9 cellular contexts compared by ENCODE assay signal in the genomic region with DNA sequence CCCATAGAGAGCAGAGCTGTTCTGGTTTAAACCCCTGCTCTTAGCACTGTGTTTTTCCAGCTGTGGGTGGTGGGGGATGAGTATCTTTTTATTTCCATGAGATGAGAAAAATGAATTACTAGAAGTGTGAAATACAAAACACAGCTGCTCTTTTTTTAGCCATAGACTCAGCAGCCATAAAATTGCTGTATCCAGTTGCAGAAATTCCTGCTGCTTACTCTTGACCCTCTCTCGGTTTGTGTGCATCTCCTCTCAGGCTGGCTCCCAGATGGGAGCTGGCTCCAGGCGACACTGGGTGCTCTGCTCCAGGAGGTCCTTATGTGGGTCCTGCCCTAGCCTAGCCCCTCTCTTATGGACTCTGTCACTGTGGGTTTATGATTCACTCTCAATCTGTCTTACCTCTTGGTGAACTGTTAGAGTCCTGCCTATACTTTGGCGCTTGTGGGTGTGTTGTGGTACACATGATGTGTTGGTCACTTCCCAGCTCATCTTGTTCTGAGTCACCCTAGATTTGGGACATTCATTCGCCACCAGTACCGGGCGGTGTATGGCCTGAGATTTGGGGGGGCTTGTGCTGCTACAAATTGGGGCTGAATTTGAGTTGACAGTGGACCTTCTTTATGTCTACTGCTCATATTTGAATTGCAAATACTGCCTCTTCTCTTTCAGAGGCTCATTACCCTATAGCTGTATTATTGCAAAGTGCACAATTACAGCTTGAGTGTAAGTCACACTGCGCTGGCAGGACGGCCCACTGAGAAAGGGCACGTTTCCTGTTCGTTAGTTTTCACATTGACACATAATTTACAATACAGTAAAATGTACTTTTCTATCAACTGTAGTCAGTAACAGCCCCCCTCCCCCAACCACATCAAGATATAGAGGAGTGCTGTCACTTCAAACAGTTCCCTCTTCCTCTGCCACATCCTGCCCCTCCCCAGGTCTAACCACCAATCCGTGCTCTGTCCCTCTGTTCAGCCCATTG. TPM values are rescaled to one million over a fixed set of nuclear protein-coding genes. Genes with fewer than 3 reads are reported as not detected.
A peak's percentile ranks its signal among the peaks of the same experiment; 100 is the strongest.
DNase-seq lines count a peak whose midpoint lies in the region; ATAC-seq and TF ChIP-seq lines count a peak whose summit lies in the region.
"Had no signal": no experiment of that assay in that cellular context is flagged by ENCODE, and none has a peak within 500 bp of the region (broad histone marks: within the 10 kb centered on the region; RNA-seq: fewer than 3 reads in every experiment).

No MANE protein-coding gene starts in this region.

- WGBS in stomach, 5 donors = 66 to 81% (median 71%) methylated on average over 11 of the region's 11 CpGs

- TF ChIP-seq EP300 in stomach (IDR thresholded peaks at IDR 0.05) = no peak

- H3K4me2 ChIP-seq in BLaER1 = peak overlapping the region; percentile 71
- no peak overlapping the region for H3K4me2 ChIP-seq in PC-3 (ENCODE audit: low read length)

- peaks cover 17% of the 10 kb centered on the region for H3K36me3 Mint-ChIP-seq in mesothelial cell of epicardium

- H3K27ac ChIP-seq in BLaER1 (peak overlapping the region; percentile 56), PC-3 (ENCODE audit: low read length) (no peak overlapping the region), stomach (peak overlapping the region in 4 of 5 donors; percentile 67 to 82 (median 76))

- no TSS peak for BruUV-seq in PC-3 (replicated peaks; lab: Mats Ljungman, UMichigan)

- H3K9me3 ChIP-seq in BLaER1 (no peaks in the 10 kb centered on the region), PC-3 (ENCODE audit: low read length) (no peaks in the 10 kb centered on the region), stomach (no peaks in the 10 kb centered on the region)

- no peaks in the 10 kb centered on the region for H3K9me3 Mint-ChIP-seq in mesothelial cell of epicardium

- H3K9ac ChIP-seq in BLaER1 = peak overlapping the region; percentile 11; the same call in 1 of the 2 replicates
- no peak overlapping the region for H3K9ac ChIP-seq in PC-3 (ENCODE audit: low read length)

- ATAC-seq in GM21619 (IDR thresholded peaks at IDR 0.05; ENCODE audit: unreplicated experiment) (peak; percentile 60), PC-3 (peak; percentile 29; the same call in 1 of the 2 replicates), HG03159 (IDR thresholded peaks at IDR 0.05; ENCODE audit: unreplicated experiment) (no peak)

- peaks cover 1% of the 10 kb centered on the region for H3K4me1 Mint-ChIP-seq in mesothelial cell of epicardium

- DNase-seq in PC-3 (no peak), mesothelial cell of epicardium (ENCODE audit: low spot score in 2 of 2, unreplicated experiment in 2 of 2) (no peak), stomach (peak; percentile 28), hepatic stellate cell (ENCODE audit: low spot score) (no peak)
- DNase-seq in activated gamma-delta T cell treated with anti-CD3 and anti-CD28 coated beads, Interleukin-2, amount 50 U/mL, for 16 hours (ENCODE audit: low read depth) = peak; percentile 58

- H3K27me3 ChIP-seq in BLaER1 (no peaks in the 10 kb centered on the region), PC-3 (ENCODE audit: low read length) (no peaks in the 10 kb centered on the region), stomach (no peaks in the 10 kb centered on the region)
- H3K27me3 ChIP-seq: dorsolateral prefrontal cortex had no signal

- no peaks in the 10 kb centered on the region for H3K9me2 ChIP-seq in PC-3 (replicated peaks; ENCODE audit: low read length)

- H4K20me1 ChIP-seq in BLaER1 = no peaks in the 10 kb centered on the region
- H4K20me1 ChIP-seq in PC-3 (ENCODE audit: low read length) = no peaks in the 10 kb centered on the region

- H3K36me3 ChIP-seq in BLaER1 = peaks cover 54% of the 10 kb centered on the region
- peaks cover under 1% of the 10 kb centered on the region; the same call in 1 of the 2 replicates for H3K36me3 ChIP-seq in PC-3 (ENCODE audit: low read depth, low read length)
- H3K36me3 ChIP-seq in stomach = peaks cover 14 to 65% (median 59%) of the 10 kb centered on the region in 4 donors

- H3K4me3 Mint-ChIP-seq in mesothelial cell of epicardium = no peak overlapping the region

- H3K27ac Mint-ChIP-seq in mesothelial cell of epicardium = peak overlapping the region; percentile 76

- TF ChIP-seq POLR2A in stomach (IDR thresholded peaks at IDR 0.05) = no peak

- CTCF ChIA-PET in PC-3 (lab: Charles Lee) = no interaction called here

- TF ChIP-seq CTCF in PC-3 (conservative IDR thresholded peaks at IDR 0.05; ENCODE audit: low read depth, low read length) (no peak), mesothelial cell of epicardium (IDR thresholded peaks at IDR 0.05; ENCODE audit: unreplicated experiment) (no peak), stomach (IDR thresholded peaks at IDR 0.05) (no peak)

- H2AFZ ChIP-seq in PC-3 (ENCODE audit: low read length) = no peak overlapping the region

- peaks cover 60% of the 10 kb centered on the region for H3K4me1 ChIP-seq in BLaER1
- H3K4me1 ChIP-seq in PC-3 (ENCODE audit: insufficient read depth, low read length) = no peaks in the 10 kb centered on the region
- H3K4me1 ChIP-seq in stomach = peaks cover 6 to 33% (median 30%) of the 10 kb centered on the region in 4 donors

- no peaks in the 10 kb centered on the region for H3F3A ChIP-seq in PC-3 (ENCODE audit: low read length, unreplicated experiment)

- H3K4me3 ChIP-seq in BLaER1 = no peak overlapping the region
- no peak overlapping the region for H3K4me3 ChIP-seq in PC-3 (ENCODE audit: low read length)
- H3K4me3 ChIP-seq in stomach = no peak overlapping the region
- H3K4me3 ChIP-seq: dorsolateral prefrontal cortex had no signal

- POLR2A ChIA-PET in PC-3 (lab: Charles Lee; ENCODE audit: unreplicated experiment) = no interaction called here

- H3K27me3 Mint-ChIP-seq in mesothelial cell of epicardium (ENCODE audit: low read depth) = no peaks in the 10 kb centered on the region

- H3K79me2 ChIP-seq in PC-3 (ENCODE audit: low read length) = no peaks in the 10 kb centered on the region

- intact Hi-C loops in PC-3 (cut with micrococcal nuclease) = no loop called here
- intact Hi-C loops in stomach (cut with DNase I; ENCODE audit: low total_unique reads) = no loop called here

RNA-seq across cellular contexts. Expression of a gene that starts 46.9 kb away (rescaled TPM):
- total RNA-seq in PC-3 (2014; rRNA removed) (0.77 and 1.3 TPM in 2 replicates), mesothelial cell of epicardium (2.5 to 3.1 TPM (median 2.6 TPM) in 3 replicates), stomach (1 to 10 TPM in 4 of 5 donors, not detected in 1; 1.7 to 5.8 (median 4.1) TPM)
- 1 to 10 TPM in 1 of 3 donors, under 1 TPM in 1, not detected in 1; 0.31 to 1.1 TPM for polyA plus RNA-seq in stomach

Comparison
In these comparisons a context has a peak if more than half of its experiments do, and no peak if none do; other contexts are left out.
1. DNase-seq: peak in activated gamma-delta T cell treated with anti-CD3 and anti-CD28 coated beads, Interleukin-2, amount 50 U/mL, for 16 hours (single experiment) and stomach (single experiment); none in PC-3 (single experiment), mesothelial cell of epicardium (0 of 2) and hepatic stellate cell (single experiment).